8 cellular contexts compared by ENCODE assay signal in genomic region chr6:21596379-21597242, GRCh38. TPM values are rescaled to one million over a fixed set of nuclear protein-coding genes. Genes with fewer than 3 reads are reported as not detected.
A peak's percentile ranks its signal among the peaks of the same experiment; 100 is the strongest.
DNase-seq lines count a peak whose midpoint lies in the region; ATAC-seq and TF ChIP-seq lines count a peak whose summit lies in the region.

No MANE protein-coding gene starts in this region.

- POLR2A ChIA-PET in CD4-positive, alpha-beta T cell (lab: Charles Lee), result interaction anchor here (0.6 to 6.3 kb wide), 4 partner anchors 8 to 1277 kb away, joined by 3 to 53 read pairs (median 4); no protein-coding TSS in a partner anchor

- peaks cover 7% of the 10 kb centered on the region for H3K36me3 Mint-ChIP-seq in CD4-positive, alpha-beta T cell (ENCODE audit: low read depth)
- no peaks in the 10 kb centered on the region for H3K36me3 Mint-ChIP-seq in activated T-cell treated with anti-CD3 and anti-CD28 coated beads, Interleukin-2, amount 50 U/mL, for 24 hours (ENCODE audit: low read depth)
- H3K36me3 Mint-ChIP-seq in naive B cell, result no peaks in the 10 kb centered on the region

- no peaks in the 10 kb centered on the region for H3K9me3 Mint-ChIP-seq in CD4-positive, alpha-beta T cell
- H3K9me3 Mint-ChIP-seq in activated T-cell treated with anti-CD3 and anti-CD28 coated beads, Interleukin-2, amount 50 U/mL, for 24 hours, result no peaks in the 10 kb centered on the region
- no peaks in the 10 kb centered on the region for H3K9me3 Mint-ChIP-seq in naive B cell

- peaks cover 54% of the 10 kb centered on the region for H3K27me3 ChIP-seq in CD4-positive, alpha-beta T cell (ENCODE audit: control insufficient read depth, insufficient read depth, low read length)
- H3K27me3 ChIP-seq in uterus, result no peaks in the 10 kb centered on the region

- peak; percentile 56 for TF ChIP-seq CTCF in CD4-positive, alpha-beta T cell (IDR thresholded peaks at IDR 0.05)
- peak; percentile 3 for TF ChIP-seq CTCF in GM20000 (IDR thresholded peaks at IDR 0.05; ENCODE audit: extremely low read depth, missing control alignments)
- peak; percentile 44 for TF ChIP-seq CTCF in fibroblast of pulmonary artery (IDR thresholded peaks at IDR 0.05; ENCODE audit: low read length, missing control alignments)
- peak; percentile 40 to 69 (median 62) for TF ChIP-seq CTCF in uterus (IDR thresholded peaks at IDR 0.05)

- no peak for TF ChIP-seq POLR2A in uterus (IDR thresholded peaks at IDR 0.05)

- peak overlapping the region; percentile 21 for H3K27ac ChIP-seq in CD4-positive, alpha-beta T cell (ENCODE audit: low read depth, low read length)
- peak overlapping the region; percentile 97 for H3K27ac ChIP-seq in uterus

- H3K27me3 Mint-ChIP-seq in CD4-positive, alpha-beta T cell, result peaks cover 67% of the 10 kb centered on the region
- H3K27me3 Mint-ChIP-seq in activated T-cell treated with anti-CD3 and anti-CD28 coated beads, Interleukin-2, amount 50 U/mL, for 24 hours, result peaks cover 70% of the 10 kb centered on the region
- peaks cover 0 to 12% (median 7%) of the 10 kb centered on the region in 3 donors for H3K27me3 Mint-ChIP-seq in naive B cell

- ATAC-seq in CD4-positive, alpha-beta T cell (ENCODE audit: poor library complexity), result no peak
- ATAC-seq in naive B cell (ENCODE audit: low read depth in 2 of 2) (peak; percentile 5 to 7), HG03460 (IDR thresholded peaks at IDR 0.05; ENCODE audit: unreplicated experiment) (no peak)

- H3K9me3 ChIP-seq in CD4-positive, alpha-beta T cell (ENCODE audit: control insufficient read depth, low read length), result no peaks in the 10 kb centered on the region
- no peaks in the 10 kb centered on the region for H3K9me3 ChIP-seq in uterus

- no peaks in the 10 kb centered on the region for H3K36me3 ChIP-seq in uterus

- peak overlapping the region; percentile 92 for H3K4me3 ChIP-seq in fibroblast of pulmonary artery (replicated peaks; ENCODE audit: low read depth, low read length)
- peak overlapping the region; percentile 76 to 84 for H3K4me3 ChIP-seq in uterus

- intact Hi-C loops in CD4-positive, alpha-beta T cell (cut with DNase I, micrococcal nuclease), result loop anchor here in 1 of 2 experiments (10.0 kb wide), 2 partner anchors 328 to 1302 kb away; no protein-coding TSS in a partner anchor
- intact Hi-C loops in uterus (cut with DNase I; ENCODE audit: low total_unique reads), result no loop called here

- CTCF ChIA-PET in CD4-positive, alpha-beta T cell (lab: Charles Lee), result no interaction called here

- DNase-seq in CD4-positive, alpha-beta T cell, result peak in 1 of 10 experiments; percentile 22
- DNase-seq in GM20000 (ENCODE audit: low spot score) (peak; percentile 56), NCI-H2227 (lab: John Stamatoyannopoulos, UW; ENCODE audit: unreplicated experiment) (peak; percentile 61), fibroblast of pulmonary artery (ENCODE audit: low read depth) (peak; percentile 66), naive B cell (peak; percentile 43), uterus (peak; percentile 61 to 72)
- peak; percentile 45 for DNase-seq in activated T-cell treated with anti-CD3 and anti-CD28 coated beads, Interleukin-2, amount 50 U/mL, for 24 hours

- H3K4me1 ChIP-seq in uterus, result no peaks in the 10 kb centered on the region

- H3K4me3 Mint-ChIP-seq in CD4-positive, alpha-beta T cell, result peak overlapping the region; percentile 91
- peak overlapping the region; percentile 77 for H3K4me3 Mint-ChIP-seq in activated T-cell treated with anti-CD3 and anti-CD28 coated beads, Interleukin-2, amount 50 U/mL, for 24 hours
- H3K4me3 Mint-ChIP-seq in naive B cell, result peak overlapping the region in 7 of 8 donors; percentile 90 to 98 (median 93)

- peaks cover 32% of the 10 kb centered on the region for H3K4me1 Mint-ChIP-seq in CD4-positive, alpha-beta T cell (ENCODE audit: low read depth)
- H3K4me1 Mint-ChIP-seq in activated T-cell treated with anti-CD3 and anti-CD28 coated beads, Interleukin-2, amount 50 U/mL, for 24 hours (ENCODE audit: low read depth), result peaks cover 21% of the 10 kb centered on the region
- H3K4me1 Mint-ChIP-seq in naive B cell, result peaks cover 20 to 23% (median 21%) of the 10 kb centered on the region in 3 donors

- H3K27ac Mint-ChIP-seq in CD4-positive, alpha-beta T cell, result peak overlapping the region; percentile 77
- peak overlapping the region; percentile 84 for H3K27ac Mint-ChIP-seq in activated T-cell treated with anti-CD3 and anti-CD28 coated beads, Interleukin-2, amount 50 U/mL, for 24 hours
- peak overlapping the region in 5 of 6 donors; percentile 92 to 99 (median 95) for H3K27ac Mint-ChIP-seq in naive B cell

RNA-seq across cellular contexts. Expression of gene SOX4, which starts 3.1 kb away (rescaled TPM):
- total RNA-seq in CD4-positive, alpha-beta T cell, result 10 to 100 TPM; 22.1 to 22.6 TPM
- polyA plus RNA-seq in naive B cell (ENCODE audit: low read depth in 6 of 6), result 1 to 10 TPM; 1.8 to 4.6 (median 3.1) TPM
- 100 to 1,000 TPM in 1 of 4 donors, 10 to 100 TPM in 1, 1 to 10 TPM in 2; 5.9 to 103 (median 18.1) TPM for total RNA-seq in uterus

Comparison
In these comparisons a context has a peak if more than half of its experiments do, and no peak if none do; other contexts are left out.
1. ATAC-seq: peak in naive B cell (2 of 2); none in CD4-positive, alpha-beta T cell (single experiment) and HG03460 (single experiment).
2. CTCF ChIP-seq: peak in every context shown above with its lines; median percentile 62 in uterus; 56 in CD4-positive, alpha-beta T cell; 44 in fibroblast of pulmonary artery; 3 in GM20000.
3. Peak in every context shown above with its lines, with median percentiles within 50 percentile points of each other: H3K27ac Mint-ChIP-seq and H3K4me3 Mint-ChIP-seq.